ENCODE assay signal across 9 cellular contexts in genomic region chr13:75715598-75716523, GRCh38.
DNase-seq lines count a peak whose midpoint lies in the region; ATAC-seq and TF ChIP-seq lines count a peak whose summit lies in the region.
"Had no signal": no experiment of that assay in that cellular context is flagged by ENCODE, and none has a peak within 500 bp of the region (broad histone marks: within the 10 kb centered on the region; RNA-seq: fewer than 3 reads in every experiment).

No MANE protein-coding gene starts in this region.

- DNase-seq in MCF 10A (ENCODE audit: unreplicated experiment), result peak; percentile 71
- no peak for DNase-seq in breast epithelium (ENCODE audit: low spot score in 2 of 2)
- peak; percentile 24 for DNase-seq in astrocyte of the spinal cord (ENCODE audit: low read depth, low spot score)
- no peak for DNase-seq in effector memory CD8-positive, alpha-beta T cell
- no peak for DNase-seq in NCI-H2029 treated with DMSO at 0.1 percent for 48 hours (lab: John Stamatoyannopoulos, UW)
- DNase-seq in DMS53 treated with DMSO at 0.1 percent for 48 hours (lab: John Stamatoyannopoulos, UW; ENCODE audit: unreplicated experiment), result no peak
- DNase-seq in stimulated activated naive CD4-positive, alpha-beta T cell treated with Interleukin-2 at 50 U/mL for 16 hours (lab: John Stamatoyannopoulos, UW), result no peak
- DNase-seq: NCI-H1436 had no signal

- H3K4me1 Mint-ChIP-seq in MCF 10A (ENCODE audit: insufficient read depth, unreplicated experiment), result peaks cover 9% of the 10 kb centered on the region
- no peaks in the 10 kb centered on the region for H3K4me1 Mint-ChIP-seq in effector memory CD8-positive, alpha-beta T cell (ENCODE audit: low read depth in 2 of 2)

- H3K4me3 ChIP-seq in breast epithelium, result no peak overlapping the region
- no peak overlapping the region for H3K4me3 ChIP-seq in astrocyte of the spinal cord (ENCODE audit: low read depth, low read length)

- H3K4me1 ChIP-seq in breast epithelium, result no peaks in the 10 kb centered on the region

- H3K4me3 Mint-ChIP-seq in MCF 10A (ENCODE audit: unreplicated experiment), result no peak overlapping the region
- H3K4me3 Mint-ChIP-seq in effector memory CD8-positive, alpha-beta T cell, result no peak overlapping the region

- peak; percentile 96 for ATAC-seq in HG03095 (IDR thresholded peaks at IDR 0.05; ENCODE audit: unreplicated experiment)
- ATAC-seq in effector memory CD8-positive, alpha-beta T cell (replicated peaks), result no peak

- no peak for TF ChIP-seq POLR2A in breast epithelium (IDR thresholded peaks at IDR 0.05)

- BruUV-seq in MCF 10A (replicated peaks; lab: Mats Ljungman, UMichigan), result TSS peak; percentile 98

- no peak for TF ChIP-seq CTCF in MCF 10A (IDR thresholded peaks at IDR 0.05; ENCODE audit: unreplicated experiment)
- no peak for TF ChIP-seq CTCF in breast epithelium (IDR thresholded peaks at IDR 0.05)
- TF ChIP-seq CTCF in astrocyte of the spinal cord (IDR thresholded peaks at IDR 0.05; ENCODE audit: low read depth, low read length), result no peak

- no peaks in the 10 kb centered on the region for H3K9me3 ChIP-seq in breast epithelium

- CTCF ChIA-PET in MCF 10A (lab: Yijun Ruan, JAX), result interaction anchor here (0.6 to 5.5 kb wide), 7 partner anchors 10 to 153 kb away, joined by 3 to 31 read pairs (median 5); no protein-coding TSS in a partner anchor

- H3K27ac ChIP-seq in breast epithelium, result no peak overlapping the region

- no peaks in the 10 kb centered on the region for H3K36me3 ChIP-seq in breast epithelium

- H3K27me3 Mint-ChIP-seq in MCF 10A (ENCODE audit: insufficient read depth, unreplicated experiment), result no peaks in the 10 kb centered on the region
- H3K27me3 Mint-ChIP-seq in effector memory CD8-positive, alpha-beta T cell, result no peaks in the 10 kb centered on the region

- no peaks in the 10 kb centered on the region for H3K27me3 ChIP-seq in breast epithelium

- H3K9me3 Mint-ChIP-seq in MCF 10A (ENCODE audit: unreplicated experiment), result no peaks in the 10 kb centered on the region
- H3K9me3 Mint-ChIP-seq in effector memory CD8-positive, alpha-beta T cell, result no peaks in the 10 kb centered on the region

- in situ Hi-C loops in astrocyte of the spinal cord (cut with HindIII; ENCODE audit: low sequenced_read_pairs), result no loop called here

- peak overlapping the region; percentile 91 for H3K27ac Mint-ChIP-seq in MCF 10A (ENCODE audit: low read depth, unreplicated experiment)
- H3K27ac Mint-ChIP-seq in effector memory CD8-positive, alpha-beta T cell, result no peak overlapping the region

- intact Hi-C loops in MCF 10A (cut with micrococcal nuclease) (loop anchor here (1.0 kb wide), 2 partner anchors 11 to 46 kb away; no protein-coding TSS in a partner anchor), breast epithelium (cut with DNase I; ENCODE audit: low total_unique reads) (no loop called here)

- POLR2A ChIA-PET in MCF 10A (lab: Yijun Ruan, JAX), result interaction anchor here (0.6 to 5.3 kb wide), 11 partner anchors 9 to 1311 kb away, joined by 3 to 94 read pairs (median 4); partner anchors contain the start of gene FBXL3

- peaks cover 12% of the 10 kb centered on the region for H3K36me3 Mint-ChIP-seq in MCF 10A (ENCODE audit: insufficient read depth, unreplicated experiment)
- no peaks in the 10 kb centered on the region for H3K36me3 Mint-ChIP-seq in effector memory CD8-positive, alpha-beta T cell (ENCODE audit: insufficient read depth)

Comparison
In these comparisons a context has a peak if more than half of its experiments do, and no peak if none do; other contexts are left out.
1. DNase-seq: peak in MCF 10A (single experiment) and astrocyte of the spinal cord (single experiment); none in breast epithelium (0 of 2), effector memory CD8-positive, alpha-beta T cell (0 of 3), NCI-H2029 treated with DMSO at 0.1 percent for 48 hours (single experiment), DMS53 treated with DMSO at 0.1 percent for 48 hours (single experiment) and stimulated activated naive CD4-positive, alpha-beta T cell treated with Interleukin-2 at 50 U/mL for 16 hours (single experiment).